In the genomic region with DNA sequence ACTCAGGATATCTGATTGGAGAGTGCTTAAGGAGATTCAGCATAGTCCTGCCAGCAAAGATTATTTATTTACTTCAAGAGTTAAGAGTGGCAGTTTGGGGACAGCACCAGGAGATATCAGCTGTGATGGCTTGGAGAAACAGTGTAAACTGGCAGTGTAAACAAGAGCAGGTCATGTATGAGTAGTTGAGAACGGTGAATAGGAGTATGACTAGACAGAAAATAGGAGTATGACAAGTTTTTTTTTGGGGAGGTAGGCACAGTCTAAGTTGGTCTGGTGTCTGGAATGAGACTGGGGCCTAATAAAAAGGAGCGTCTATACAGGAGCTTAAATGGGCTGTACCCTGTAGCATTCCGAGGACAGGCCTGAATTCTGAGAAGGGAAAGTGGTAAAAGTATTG, we compare ENCODE assay signal across 3 cellular contexts. TPM values are rescaled to one million over a fixed set of nuclear protein-coding genes. Genes with fewer than 3 reads are reported as not detected.
"Had no signal": no experiment of that assay in that cellular context is flagged by ENCODE, and none has a peak within 500 bp of the region (broad histone marks: within the 10 kb centered on the region; RNA-seq: fewer than 3 reads in every experiment).

No MANE protein-coding gene starts in this region.

RNA-seq across cellular contexts. Expression of a gene that starts 42.5 kb away (rescaled TPM):
- total RNA-seq: ascending aorta, bronchial epithelial cell, T-helper 17 cell had no signal
